Comparison of ENCODE assay signal across 18 cellular contexts in genomic region chr1:6143392-6143791, GRCh38. TPM values are rescaled to one million over a fixed set of nuclear protein-coding genes. Genes with fewer than 3 reads are reported as not detected.
DNase-seq lines count a peak whose midpoint lies in the region; ATAC-seq and TF ChIP-seq lines count a peak whose summit lies in the region.
"Had no signal": no experiment of that assay in that cellular context is flagged by ENCODE, and none has a peak within 500 bp of the region (broad histone marks: within the 10 kb centered on the region; RNA-seq: fewer than 3 reads in every experiment).

No MANE protein-coding gene starts in this region.

- no peak overlapping the region for H3K27ac ChIP-seq in breast epithelium
- H3K27ac ChIP-seq in mammary epithelial cell (ENCODE audit: insufficient read depth, low read depth, low read length): no peak overlapping the region
- H3K27ac ChIP-seq: GM23248 had no signal

- no peak for ATAC-seq in GM21528 (IDR thresholded peaks at IDR 0.05; ENCODE audit: low FRiP score, unreplicated experiment)
- no peak for ATAC-seq in effector memory CD8-positive, alpha-beta T cell (replicated peaks)

- H3K4me1 ChIP-seq in breast epithelium (no peaks in the 10 kb centered on the region), mammary epithelial cell (ENCODE audit: insufficient read depth, low read length) (peaks cover under 1% of the 10 kb centered on the region)
- H3K4me1 ChIP-seq: HAP-1 had no signal

- H3K9me3 Mint-ChIP-seq in MCF 10A (ENCODE audit: unreplicated experiment) (no peaks in the 10 kb centered on the region), osteocyte (ENCODE audit: unreplicated experiment) (no peaks in the 10 kb centered on the region)
- H3K9me3 Mint-ChIP-seq in effector memory CD8-positive, alpha-beta T cell: no peaks in the 10 kb centered on the region

- in situ Hi-C loops in mammary epithelial cell (cut with MboI; ENCODE audit: low sequenced_read_pairs in 2 of 2) (no loop called here), GM13976 (cut with MboI; ENCODE audit: low sequenced_read_pairs, unreplicated experiment) (no loop called here)

- BruUV-seq in MCF 10A (replicated peaks; lab: Mats Ljungman, UMichigan) (no TSS peak), mammary epithelial cell (replicated peaks; lab: Mats Ljungman, UMichigan) (no TSS peak)

- H3K9me3 ChIP-seq in breast epithelium: no peaks in the 10 kb centered on the region
- H3K9me3 ChIP-seq in mammary epithelial cell (replicated peaks; ENCODE audit: insufficient read depth, low read length): no peaks in the 10 kb centered on the region
- H3K9me3 ChIP-seq: HAP-1 had no signal

- intact Hi-C loops in MCF 10A (cut with micrococcal nuclease): no loop called here
- intact Hi-C loops in breast epithelium (cut with DNase I; ENCODE audit: low total_unique reads): no loop called here
- intact Hi-C loops in mammary epithelial cell (cut with micrococcal nuclease): no loop called here

- H3K27me3 Mint-ChIP-seq in MCF 10A (ENCODE audit: insufficient read depth, unreplicated experiment) (no peaks in the 10 kb centered on the region), osteocyte (ENCODE audit: unreplicated experiment) (peaks cover 18% of the 10 kb centered on the region)
- peaks cover 17 to 33% of the 10 kb centered on the region in 2 donors for H3K27me3 Mint-ChIP-seq in effector memory CD8-positive, alpha-beta T cell

- no peak for TF ChIP-seq POLR2A in breast epithelium (IDR thresholded peaks at IDR 0.05)

- CTCF ChIA-PET in MCF 10A (lab: Yijun Ruan, JAX): no interaction called here
- CTCF ChIA-PET in mammary epithelial cell (lab: Charles Lee; ENCODE audit: low non-redundant PET): no interaction called here

- peaks cover 6% of the 10 kb centered on the region for H3K4me1 Mint-ChIP-seq in MCF 10A (ENCODE audit: insufficient read depth, unreplicated experiment)
- H3K4me1 Mint-ChIP-seq in osteocyte (ENCODE audit: unreplicated experiment): peaks cover under 1% of the 10 kb centered on the region
- peaks cover 0 to 2% of the 10 kb centered on the region in 2 donors for H3K4me1 Mint-ChIP-seq in effector memory CD8-positive, alpha-beta T cell (ENCODE audit: low read depth in 2 of 2)

- TF ChIP-seq CTCF in MCF 10A (IDR thresholded peaks at IDR 0.05; ENCODE audit: unreplicated experiment) (no peak), breast epithelium (IDR thresholded peaks at IDR 0.05) (no peak), mammary epithelial cell (conservative IDR thresholded peaks at IDR 0.05 in 1 of 2, IDR thresholded peaks at IDR 0.05 in 1 of 2; ENCODE audit: extremely low read depth in 1 of 2, insufficient read depth in 1 of 2, low read depth in 1 of 2, low read length in 2 of 2) (no peak), osteocyte (IDR thresholded peaks at IDR 0.05) (no peak), GM13976 (IDR thresholded peaks at IDR 0.05; ENCODE audit: borderline replicate concordance, control extremely low read depth, extremely low read depth, insufficient read depth, missing control alignments) (no peak)

- H2AFZ ChIP-seq in mammary epithelial cell (ENCODE audit: low read depth, low read length): no peak overlapping the region
- H2AFZ ChIP-seq: GM23248 had no signal

- no peaks in the 10 kb centered on the region for H3K36me3 Mint-ChIP-seq in MCF 10A (ENCODE audit: insufficient read depth, unreplicated experiment)
- no peaks in the 10 kb centered on the region for H3K36me3 Mint-ChIP-seq in osteocyte (ENCODE audit: unreplicated experiment)
- H3K36me3 Mint-ChIP-seq in effector memory CD8-positive, alpha-beta T cell (ENCODE audit: insufficient read depth): no peaks in the 10 kb centered on the region

- H3K27me3 ChIP-seq in breast epithelium (peaks cover 0 to 21% of the 10 kb centered on the region in 2 donors), mammary epithelial cell (ENCODE audit: insufficient read depth, low read length) (no peaks in the 10 kb centered on the region)

- H3K4me2 ChIP-seq in mammary epithelial cell (ENCODE audit: insufficient read depth, low read depth, low read length): no peak overlapping the region

- no peaks in the 10 kb centered on the region for H3K79me2 ChIP-seq in mammary epithelial cell (ENCODE audit: insufficient read depth, low read length)

- dilution Hi-C loops in mammary epithelial cell (cut with HindIII; ENCODE audit: low sequenced_read_pairs): no loop called here

- POLR2A ChIA-PET in MCF 10A (lab: Yijun Ruan, JAX): interaction anchor here (3.1 kb wide), 1 partner anchor 14 kb away, joined by 10 read pairs; no protein-coding TSS in a partner anchor

- no peak overlapping the region for H3K4me3 ChIP-seq in breast epithelium
- H3K4me3 ChIP-seq in mammary epithelial cell (replicated peaks in 1 of 3; ENCODE audit: insufficient read depth in 1 of 3, low read depth in 2 of 3, low read length in 3 of 3): no peak overlapping the region
- H3K4me3 ChIP-seq: GM23248, HAP-1 had no signal

- DNase-seq in MCF 10A (ENCODE audit: unreplicated experiment) (peak; percentile 25), breast epithelium (ENCODE audit: low spot score in 2 of 2) (no peak), mammary epithelial cell (peak; percentile 40), glomerular visceral epithelial cell (ENCODE audit: extremely low spot score) (peak; percentile 12), osteocyte (ENCODE audit: extremely low spot score, unreplicated experiment) (no peak), GM13976 (ENCODE audit: low spot score) (no peak)
- DNase-seq in effector memory CD8-positive, alpha-beta T cell: no peak
- DNase-seq: 8988T, GDM1, GM23248, NCI-H1694 treated with DMSO at 0.1 percent for 48 hours, NCI-H510A treated with DMSO at 0.1 percent for 48 hours, NCI-H774, SHP77 treated with DMSO at 0.1 percent for 48 hours had no signal

- H3K36me3 ChIP-seq in breast epithelium (no peaks in the 10 kb centered on the region), mammary epithelial cell (ENCODE audit: insufficient read depth, low read length) (no peaks in the 10 kb centered on the region)
- H3K36me3 ChIP-seq: HAP-1 had no signal

- no peak overlapping the region for H3K9ac ChIP-seq in mammary epithelial cell (ENCODE audit: insufficient read depth, low read length)
- H3K9ac ChIP-seq: GM23248 had no signal

- no peak overlapping the region for H3K4me3 Mint-ChIP-seq in MCF 10A (ENCODE audit: unreplicated experiment)
- H3K4me3 Mint-ChIP-seq in osteocyte (ENCODE audit: unreplicated experiment): no peak overlapping the region
- H3K4me3 Mint-ChIP-seq in effector memory CD8-positive, alpha-beta T cell: no peak overlapping the region
- H3K4me3 Mint-ChIP-seq: B cell had no signal

- H3K27ac Mint-ChIP-seq in MCF 10A (ENCODE audit: low read depth, unreplicated experiment) (no peak overlapping the region), osteocyte (ENCODE audit: unreplicated experiment) (no peak overlapping the region)
- peak overlapping the region in 1 of 2 donors; percentile 85 for H3K27ac Mint-ChIP-seq in effector memory CD8-positive, alpha-beta T cell
- H3K27ac Mint-ChIP-seq: B cell had no signal

- no peaks in the 10 kb centered on the region for H4K20me1 ChIP-seq in mammary epithelial cell (ENCODE audit: insufficient read depth, low read length)

- 73% methylated on average over 4 of the region's 4 CpGs for WGBS in mammary epithelial cell (ENCODE audit: low coverage, missing lambda C conversion rate)

RNA-seq across cellular contexts. Expression of gene CHD5, which starts 36.7 kb away (rescaled TPM):
- 0.07 and 0.17 TPM in 2 replicates for total RNA-seq in MCF 10A (2022)
- under 1 TPM; under 0.01 to 0.33 (median 0.15) TPM for total RNA-seq in breast epithelium
- total RNA-seq in mammary epithelial cell: under 1 TPM; 0.49 to 0.83 TPM
- 0.09 TPM for polyA plus RNA-seq in mammary epithelial cell
- not detected for polyA minus RNA-seq in mammary epithelial cell
- total RNA-seq in osteocyte: 0.16 and 0.43 TPM in 2 replicates
- total RNA-seq: RPMI7951 had no signal

RNA-seq across cellular contexts. Expression of gene RPL22, which starts 56.0 kb away (rescaled TPM):
- total RNA-seq in MCF 10A (2022) (477 and 513 TPM in 2 replicates), breast epithelium (100 to 1,000 TPM; 210 to 329 (median 306) TPM), mammary epithelial cell (100 to 1,000 TPM in 1 of 2 donors, 10 to 100 TPM in 1; 69.7 to 303 TPM), osteocyte (359 and 373 TPM in 2 replicates)
- 166 TPM for polyA plus RNA-seq in mammary epithelial cell
- polyA minus RNA-seq in mammary epithelial cell: 24.4 TPM

Comparison
In these comparisons a context has a peak if more than half of its experiments do, and no peak if none do; other contexts are left out.
1. DNase-seq: peak in MCF 10A (single experiment), mammary epithelial cell (single experiment) and glomerular visceral epithelial cell (single experiment); none in breast epithelium (0 of 2), osteocyte (single experiment), effector memory CD8-positive, alpha-beta T cell (0 of 3) and GM13976 (single experiment).